18 cellular contexts compared by ENCODE assay signal in genomic region chr22:39130152-39130704, GRCh38. TPM values are rescaled to one million over a fixed set of nuclear protein-coding genes. Genes with fewer than 3 reads are reported as not detected.
DNase-seq lines count a peak whose midpoint lies in the region; ATAC-seq and TF ChIP-seq lines count a peak whose summit lies in the region.
"Had no signal": no experiment of that assay in that cellular context is flagged by ENCODE, and none has a peak within 500 bp of the region (broad histone marks: within the 10 kb centered on the region; RNA-seq: fewer than 3 reads in every experiment).

No MANE protein-coding gene starts in this region.

- H3K4me1 ChIP-seq in neural progenitor cell (peaks cover 30% of the 10 kb centered on the region), BE2C (no peaks in the 10 kb centered on the region)

- H3K4me3 Mint-ChIP-seq in natural killer cell treated with Interleukin-12 subunit alpha and Interleukin-12 subunit beta and Interleukin-15 and Interleukin-18, amount 100 ng/mL, for 72 hours, result no peak overlapping the region
- H3K4me3 Mint-ChIP-seq in natural killer cell, result no peak overlapping the region
- H3K4me3 Mint-ChIP-seq in neural progenitor cell, result peak overlapping the region; percentile 54

- H3K4me3 ChIP-seq in neural progenitor cell (no peak overlapping the region), BE2C (ENCODE audit: low read depth, low read length) (no peak overlapping the region)
- H3K4me3 ChIP-seq: A549 had no signal

- no peak for ATAC-seq in natural killer cell treated with Interleukin-12 subunit alpha and Interleukin-12 subunit beta and Interleukin-15 and Interleukin-18, amount 100 ng/mL, for 72 hours
- ATAC-seq in natural killer cell, result no peak
- no peak for ATAC-seq in activated CD4-positive, CD25-positive, alpha-beta regulatory T cell treated with anti-CD3 and anti-CD28 coated beads, Interleukin-2, amount 50 U/mL, for 24 hours
- ATAC-seq: A549 had no signal

- no peak overlapping the region for H3K9ac ChIP-seq in neural progenitor cell

- H3K27me3 Mint-ChIP-seq in natural killer cell treated with Interleukin-12 subunit alpha and Interleukin-12 subunit beta and Interleukin-15 and Interleukin-18, amount 100 ng/mL, for 72 hours, result no peaks in the 10 kb centered on the region
- H3K27me3 Mint-ChIP-seq in natural killer cell (ENCODE audit: low read depth in 2 of 2) (no peaks in the 10 kb centered on the region), neural progenitor cell (ENCODE audit: insufficient read depth, low read depth) (peaks cover 11% of the 10 kb centered on the region)

- no peaks in the 10 kb centered on the region for H3K36me3 Mint-ChIP-seq in natural killer cell treated with Interleukin-12 subunit alpha and Interleukin-12 subunit beta and Interleukin-15 and Interleukin-18, amount 100 ng/mL, for 72 hours
- H3K36me3 Mint-ChIP-seq in natural killer cell (no peaks in the 10 kb centered on the region), neural progenitor cell (no peaks in the 10 kb centered on the region)

- H3K27ac ChIP-seq in neural progenitor cell, result peak overlapping the region; percentile 53
- H3K27ac ChIP-seq: A549, C4-2B had no signal

- H3K9me3 Mint-ChIP-seq in natural killer cell treated with Interleukin-12 subunit alpha and Interleukin-12 subunit beta and Interleukin-15 and Interleukin-18, amount 100 ng/mL, for 72 hours, result no peaks in the 10 kb centered on the region
- H3K9me3 Mint-ChIP-seq in natural killer cell, result no peaks in the 10 kb centered on the region
- H3K9me3 Mint-ChIP-seq in neural progenitor cell, result peaks cover 7% of the 10 kb centered on the region

- intact Hi-C loops in natural killer cell (cut with micrococcal nuclease), result no loop called here

- H3K4me2 ChIP-seq in neural progenitor cell, result peak overlapping the region; percentile 60
- H3K4me2 ChIP-seq: A549 had no signal

- no peak for DNase-seq in natural killer cell treated with Interleukin-12 subunit alpha and Interleukin-12 subunit beta and Interleukin-15 and Interleukin-18, amount 100 ng/mL, for 72 hours (ENCODE audit: low spot score)
- DNase-seq in natural killer cell (no peak), ecto neural progenitor cell (ENCODE audit: low spot score) (peak; percentile 59), neural progenitor cell (ENCODE audit: low spot score) (peak; percentile 75), BE2C (no peak)
- no peak for DNase-seq in effector CD4-positive, alpha-beta T cell
- DNase-seq: DMS153, KG1, NCI-H1417 treated with DMSO at 0.1 percent for 48 hours, NCI-H1930, NCI-H748 treated with DMSO at 0.1 percent for 48 hours, OCI-M1, SHP77 treated with DMSO at 0.1 percent for 48 hours had no signal

- H2AFZ ChIP-seq in neural progenitor cell (replicated peaks), result no peak overlapping the region

- peaks cover 18 to 44% of the 10 kb centered on the region in 2 donors for H3K4me1 Mint-ChIP-seq in natural killer cell treated with Interleukin-12 subunit alpha and Interleukin-12 subunit beta and Interleukin-15 and Interleukin-18, amount 100 ng/mL, for 72 hours (ENCODE audit: low read depth in 2 of 2)
- H3K4me1 Mint-ChIP-seq in natural killer cell, result peaks cover 0 to 13% of the 10 kb centered on the region in 2 donors
- H3K4me1 Mint-ChIP-seq in neural progenitor cell, result peaks cover 46% of the 10 kb centered on the region

- peak overlapping the region; percentile 68 to 98 for H3K27ac Mint-ChIP-seq in natural killer cell treated with Interleukin-12 subunit alpha and Interleukin-12 subunit beta and Interleukin-15 and Interleukin-18, amount 100 ng/mL, for 72 hours
- no peak overlapping the region for H3K27ac Mint-ChIP-seq in natural killer cell
- peak overlapping the region; percentile 75 for H3K27ac Mint-ChIP-seq in neural progenitor cell

- no peaks in the 10 kb centered on the region for H3K36me3 ChIP-seq in neural progenitor cell
- H3K36me3 ChIP-seq in BE2C, result no peaks in the 10 kb centered on the region

- H4K20me1 ChIP-seq in neural progenitor cell (ENCODE audit: low read depth), result peaks cover 8% of the 10 kb centered on the region

- TF ChIP-seq CTCF in natural killer cell (IDR thresholded peaks at IDR 0.05) (no peak), neural progenitor cell (IDR thresholded peaks at IDR 0.05) (no peak), BE2C (IDR thresholded peaks at IDR 0.05; ENCODE audit: low read depth, low read length) (no peak)

- H3F3A ChIP-seq in neural progenitor cell (ENCODE audit: low read depth), result peaks cover 23% of the 10 kb centered on the region

- no peaks in the 10 kb centered on the region for H3K27me3 ChIP-seq in neural progenitor cell
- H3K27me3 ChIP-seq in BE2C, result no peaks in the 10 kb centered on the region

- no peaks in the 10 kb centered on the region for H3K9me3 ChIP-seq in neural progenitor cell (ENCODE audit: low read depth)
- no peaks in the 10 kb centered on the region for H3K9me3 ChIP-seq in BE2C
- H3K9me3 ChIP-seq: A549 had no signal

- H3K79me2 ChIP-seq in neural progenitor cell (ENCODE audit: low read depth), result no peaks in the 10 kb centered on the region

RNA-seq across cellular contexts. Expression of gene CBX7, which starts 22.3 kb away (rescaled TPM):
- total RNA-seq in natural killer cell treated with Interleukin-12 subunit alpha and Interleukin-12 subunit beta and Interleukin-15 and Interleukin-18, amount 100 ng/mL, for 72 hours, result 10 to 100 TPM in 1 of 2 donors, 1 to 10 TPM in 1; 4.9 to 11.1 TPM
- 10 to 100 TPM; 49.6 to 52.9 (median 50.0) TPM for total RNA-seq in natural killer cell
- total RNA-seq in neural progenitor cell (ENCODE audit: low replicate concordance), result 0.71 and 7.7 TPM in 2 replicates
- polyA plus RNA-seq in BE2C (2012; ENCODE audit: insufficient read depth, insufficient read length, low read depth), result not detected

RNA-seq across cellular contexts. Expression of gene APOBEC3H, which starts 33.2 kb away (rescaled TPM):
- 1 to 10 TPM; 6.2 to 6.9 TPM for total RNA-seq in natural killer cell treated with Interleukin-12 subunit alpha and Interleukin-12 subunit beta and Interleukin-15 and Interleukin-18, amount 100 ng/mL, for 72 hours
- total RNA-seq in natural killer cell, result 10 to 100 TPM; 14.1 to 17.0 (median 14.6) TPM
- 0.87 and 1.4 TPM in 2 replicates for total RNA-seq in neural progenitor cell (ENCODE audit: low replicate concordance)
- polyA plus RNA-seq in BE2C (2012; ENCODE audit: insufficient read depth, insufficient read length, low read depth), result not detected
- total RNA-seq: NCI-H460, RPMI7951 had no signal

RNA-seq across cellular contexts. Expression of gene APOBEC3G, which starts 53.2 kb away (rescaled TPM):
- 100 to 1,000 TPM; 105 to 169 TPM for total RNA-seq in natural killer cell treated with Interleukin-12 subunit alpha and Interleukin-12 subunit beta and Interleukin-15 and Interleukin-18, amount 100 ng/mL, for 72 hours
- total RNA-seq in natural killer cell, result 100 to 1,000 TPM; 168 to 308 (median 237) TPM
- total RNA-seq in neural progenitor cell (ENCODE audit: low replicate concordance), result 0.30 and 0.90 TPM in 2 replicates
- 5.2 TPM for polyA plus RNA-seq in BE2C (2012; ENCODE audit: insufficient read depth, insufficient read length, low read depth)
- polyA plus RNA-seq: A549 had no signal

Comparison
In these comparisons a context has a peak if more than half of its experiments do, and no peak if none do; other contexts are left out.
1. H3K27ac Mint-ChIP-seq: peak in natural killer cell treated with Interleukin-12 subunit alpha and Interleukin-12 subunit beta and Interleukin-15 and Interleukin-18, amount 100 ng/mL, for 72 hours (2 of 2) and neural progenitor cell (single experiment); none in natural killer cell (0 of 2).
2. DNase-seq: peak in ecto neural progenitor cell (single experiment) and neural progenitor cell (single experiment); none in natural killer cell treated with Interleukin-12 subunit alpha and Interleukin-12 subunit beta and Interleukin-15 and Interleukin-18, amount 100 ng/mL, for 72 hours (single experiment), natural killer cell (single experiment), effector CD4-positive, alpha-beta T cell (single experiment) and BE2C (single experiment).
3. RNA of gene APOBEC3G, which starts 53.2 kb away (total RNA-seq): 168 to 308 TPM in natural killer cell and 105 to 169 TPM in natural killer cell treated with Interleukin-12 subunit alpha and Interleukin-12 subunit beta and Interleukin-15 and Interleukin-18, amount 100 ng/mL, for 72 hours; 0.30 to 0.90 TPM in neural progenitor cell; every median in the first group is over 10 times any median in the second.